Comparison of ENCODE assay signal across 2 cellular contexts in genomic region chr11:45905576-45905975, GRCh38. TPM values are rescaled to one million over a fixed set of nuclear protein-coding genes. Genes with fewer than 3 reads are reported as not detected.
"Had no signal": no experiment of that assay in that cellular context is flagged by ENCODE, and none has a peak within 500 bp of the region (broad histone marks: within the 10 kb centered on the region; RNA-seq: fewer than 3 reads in every experiment).

No MANE protein-coding gene starts in this region.

RNA-seq across cellular contexts. Expression of gene FREY1, which starts 1.5 kb away (rescaled TPM):
- total RNA-seq: RPMI7951 had no signal

RNA-seq across cellular contexts. Expression of gene LARGE2, which starts 16.9 kb away (rescaled TPM):
- total RNA-seq: SJSA1 had no signal
